In genomic region chr15:68581725-68582124, GRCh38 we compare ENCODE assay signal across 20 cellular contexts. TPM values are rescaled to one million over a fixed set of nuclear protein-coding genes. Genes with fewer than 3 reads are reported as not detected.
A peak's percentile ranks its signal among the peaks of the same experiment; 100 is the strongest.
DNase-seq lines count a peak whose midpoint lies in the region; ATAC-seq and TF ChIP-seq lines count a peak whose summit lies in the region.
"Had no signal": no experiment of that assay in that cellular context is flagged by ENCODE, and none has a peak within 500 bp of the region (broad histone marks: within the 10 kb centered on the region; RNA-seq: fewer than 3 reads in every experiment).

No MANE protein-coding gene starts in this region.

- no peaks in the 10 kb centered on the region for H3K36me3 ChIP-seq in urinary bladder (ENCODE audit: insufficient read depth)
- H3K36me3 ChIP-seq: HAP-1 had no signal

- peaks cover 0 to 3% (median 0%) of the 10 kb centered on the region in 5 experiments for H3K9me3 Mint-ChIP-seq in brain
- H3K9me3 Mint-ChIP-seq in nephron: no peaks in the 10 kb centered on the region
- H3K9me3 Mint-ChIP-seq: CD4-positive, alpha-beta memory T cell; stimulated activated naive B cell treated with anti-CD40 and anti-IgM and Interleukin-4, amounts not matched to agents 10 μg/mL and 1 μg/mL and 100 μg/mL, for 72 hours had no signal

- peak overlapping the region; percentile 41 for H3K27ac ChIP-seq in urinary bladder (ENCODE audit: low read depth)

- H3K4me3 Mint-ChIP-seq in brain: peak overlapping the region; percentile 8 to 95 (median 93)
- peak overlapping the region; percentile 83 to 91 (median 84) for H3K4me3 Mint-ChIP-seq in nephron
- H3K4me3 Mint-ChIP-seq: stimulated activated naive B cell treated with anti-CD40 and anti-IgM and Interleukin-4, amounts not matched to agents 10 μg/mL and 1 μg/mL and 100 μg/mL, for 72 hours had no signal

- CTCF ChIA-PET in GM10248 (lab: Yijun Ruan, JAX): interaction anchor here (1.7 to 2.3 kb wide), 2 partner anchors 12 to 92 kb away, joined by 4 to 11 read pairs; no protein-coding TSS in a partner anchor

- H3K27me3 Mint-ChIP-seq in brain (peaks cover 11% of the 10 kb centered on the region), nephron (ENCODE audit: low read depth) (peaks cover 31% of the 10 kb centered on the region)

- no peaks in the 10 kb centered on the region for H3K36me3 Mint-ChIP-seq in brain
- H3K36me3 Mint-ChIP-seq in nephron (ENCODE audit: low read depth): no peaks in the 10 kb centered on the region
- H3K36me3 Mint-ChIP-seq: stimulated activated naive B cell treated with anti-CD40 and anti-IgM and Interleukin-4, amounts not matched to agents 10 μg/mL and 1 μg/mL and 100 μg/mL, for 72 hours had no signal

- H3K4me1 Mint-ChIP-seq in brain: peaks cover 88% of the 10 kb centered on the region
- peaks cover 55% of the 10 kb centered on the region for H3K4me1 Mint-ChIP-seq in nephron

- DNase-seq in left ventricle myocardium superior (peak; percentile 61), cardiac septum (ENCODE audit: low spot score) (no peak), NCI-H526 treated with DMSO at 0.1 percent for 48 hours (lab: John Stamatoyannopoulos, UW) (no peak), DMS114 treated with DMSO at 0.1 percent for 48 hours (lab: John Stamatoyannopoulos, UW; ENCODE audit: unreplicated experiment) (no peak), GM10248 (ENCODE audit: extremely low spot score) (no peak)
- DNase-seq: activated CD4-positive, CD25-positive, alpha-beta regulatory T cell; activated CD8-positive, alpha-beta memory T cell treated with anti-CD3 and anti-CD28 coated beads for 24 hours; CD4-positive, alpha-beta memory T cell; DND-41; foreskin melanocyte; NCI-H1105; SHP77 treated with DMSO at 0.1 percent for 48 hours; stimulated activated naive B cell treated with anti-CD40 and anti-IgM and Interleukin-4, amounts not matched to agents 10 μg/mL and 1 μg/mL and 100 μg/mL, for 72 hours; T-helper 2 cell had no signal

- H3K4me3 ChIP-seq in urinary bladder (ENCODE audit: low read depth, low read length): no peak overlapping the region
- H3K4me3 ChIP-seq: HAP-1, K562 had no signal

- H3K27ac Mint-ChIP-seq in brain (peak overlapping the region; percentile 72 to 98 (median 96)), nephron (peak overlapping the region; percentile 39 to 85 (median 82))
- H3K27ac Mint-ChIP-seq: CD4-positive, alpha-beta memory T cell; progenitor cell of endocrine pancreas; stimulated activated naive B cell treated with anti-CD40 and anti-IgM and Interleukin-4, amounts not matched to agents 10 μg/mL and 1 μg/mL and 100 μg/mL, for 72 hours had no signal

- TF ChIP-seq CTCF in brain (conservative IDR thresholded peaks at IDR 0.05) (no peak), nephron (IDR thresholded peaks at IDR 0.05; ENCODE audit: unreplicated experiment in 3 of 3) (no peak), GM10248 (IDR thresholded peaks at IDR 0.05; ENCODE audit: control extremely low read depth, extremely low read depth, low read depth, missing control alignments) (no peak)

- ATAC-seq in left ventricle myocardium superior: no peak
- ATAC-seq: K562 had no signal

- intact Hi-C loops in left ventricle myocardium superior (cut with micrococcal nuclease) (no loop called here), cardiac septum (cut with DNase I) (loop anchor here (10.0 kb wide), 1 partner anchor 53 kb away; no protein-coding TSS in a partner anchor)

- POLR2A ChIA-PET in GM10248 (lab: Yijun Ruan, JAX): no interaction called here

- no peaks in the 10 kb centered on the region for H3K4me1 ChIP-seq in urinary bladder (ENCODE audit: insufficient read depth)

- 76% methylated on average over 5 of the region's 5 CpGs for WGBS in urinary bladder

RNA-seq across cellular contexts. Expression of gene CORO2B, which starts 2.9 kb away (rescaled TPM):
- total RNA-seq in left ventricle myocardium superior (5.9 TPM), cardiac septum (2.7 TPM), urinary bladder (4.2 TPM)
- polyA plus RNA-seq in brain (ENCODE audit: insufficient read depth, low read depth, low replicate concordance) (59.3 TPM), urinary bladder (6.4 TPM)
- total RNA-seq: CD4-positive, alpha-beta memory T cell; K562 had no signal
- polyA plus RNA-seq: CD4-positive, alpha-beta memory T cell; K562 had no signal
